Comparison of ENCODE assay signal across 1 cellular context in the genomic region with DNA sequence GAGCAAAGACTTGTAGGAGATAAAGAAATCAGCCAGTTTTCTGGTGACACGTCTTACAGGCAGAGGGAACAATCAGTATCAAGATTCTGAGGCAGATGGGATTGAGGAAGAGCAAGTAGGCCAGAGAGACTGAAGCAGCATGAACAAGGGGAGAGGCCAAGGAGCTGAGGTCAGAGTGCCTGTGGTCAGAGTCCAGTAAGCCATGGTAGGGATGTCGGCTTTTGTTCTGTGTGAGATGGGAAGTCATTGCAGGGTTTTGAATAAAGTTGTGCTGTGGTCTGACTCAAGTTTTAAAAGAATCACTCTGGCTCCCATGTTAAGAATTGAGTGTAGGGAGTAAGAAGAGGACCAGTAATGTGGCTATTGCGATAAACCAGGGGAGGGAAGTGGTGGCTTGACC.
TF ChIP-seq lines count a peak whose summit lies in the region.

No MANE protein-coding gene starts in this region.

TF ChIP-seq in IMR-90, 13 proteins besides CTCF, POLR2A, EP300 and RAD21 (continued from another document):
- TF ChIP-seq, protein P1, sequence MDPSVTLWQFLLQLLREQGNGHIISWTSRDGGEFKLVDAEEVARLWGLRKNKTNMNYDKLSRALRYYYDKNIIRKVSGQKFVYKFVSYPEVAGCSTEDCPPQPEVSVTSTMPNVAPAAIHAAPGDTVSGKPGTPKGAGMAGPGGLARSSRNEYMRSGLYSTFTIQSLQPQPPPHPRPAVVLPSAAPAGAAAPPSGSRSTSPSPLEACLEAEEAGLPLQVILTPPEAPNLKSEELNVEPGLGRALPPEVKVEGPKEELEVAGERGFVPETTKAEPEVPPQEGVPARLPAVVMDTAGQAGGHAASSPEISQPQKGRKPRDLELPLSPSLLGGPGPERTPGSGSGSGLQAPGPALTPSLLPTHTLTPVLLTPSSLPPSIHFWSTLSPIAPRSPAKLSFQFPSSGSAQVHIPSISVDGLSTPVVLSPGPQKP (IDR thresholded peaks at IDR 0.05; ENCODE audit: borderline replicate concordance, low read depth, low read length), result no peak
